Comparison of ENCODE assay signal across 13 cellular contexts in the genomic region with DNA sequence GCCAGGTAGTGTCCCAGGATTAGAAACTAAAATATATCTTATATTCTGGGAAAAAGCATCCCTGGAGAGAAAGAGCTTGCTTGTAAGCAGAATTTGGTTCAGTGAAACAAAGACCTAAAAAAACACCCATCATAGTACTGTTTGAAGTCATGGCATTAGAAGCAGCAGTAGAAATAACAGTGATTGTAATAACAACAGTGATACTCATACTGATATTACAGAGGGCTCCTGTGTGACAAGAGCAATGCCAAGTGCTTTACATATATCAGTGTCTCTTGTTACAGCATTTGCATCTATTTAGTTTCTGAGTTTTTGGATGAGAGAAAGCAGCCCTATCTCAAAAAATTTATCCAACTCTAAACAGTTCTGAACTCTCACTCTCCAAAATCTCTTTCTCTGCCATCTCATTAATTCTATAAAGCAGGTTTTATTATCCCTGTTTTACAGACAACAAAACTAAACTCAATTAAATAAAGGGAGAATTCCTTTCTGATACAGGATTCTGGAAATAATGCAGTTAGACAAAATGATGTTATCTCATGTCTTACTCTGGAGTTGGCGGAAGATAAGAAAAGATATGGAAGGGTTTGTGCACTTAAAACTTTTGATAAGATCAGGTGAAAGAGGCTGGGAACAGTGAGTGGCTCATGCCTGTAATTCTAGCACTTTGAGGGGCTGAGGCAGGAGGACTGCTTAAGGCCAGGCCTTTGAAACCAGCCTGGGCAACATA.
"Had no signal": no experiment of that assay in that cellular context is flagged by ENCODE, and none has a peak within 500 bp of the region (broad histone marks: within the 10 kb centered on the region; RNA-seq: fewer than 3 reads in every experiment).

No MANE protein-coding gene starts in this region.

- H3K9me3 ChIP-seq: adrenal gland, tibial artery, uterus had no signal

- H3K4me1 ChIP-seq: adrenal gland, tibial artery, uterus had no signal

- DNase-seq: activated CD4-positive, alpha-beta T cell treated with anti-CD3 and anti-CD28 coated beads for 4 hours; activated T-cell treated with anti-CD3 and anti-CD28 coated beads, Interleukin-2, amount 50 U/mL, for 48 hours; adrenal gland; dorsolateral prefrontal cortex; erythroblast; islet precursor cell; mammary epithelial cell; naive thymus-derived CD8-positive, alpha-beta T cell; SW 1271; tibial artery; uterus; WERI-Rb-1 had no signal

- H3K9me3 Mint-ChIP-seq: naive thymus-derived CD8-positive, alpha-beta T cell; stimulated activated memory B cell treated with anti-CD40 and anti-IgM and Interleukin-4, amounts not matched to agents 10 μg/mL and 1 μg/mL and 100 μg/mL, for 72 hours had no signal

- ATAC-seq: naive thymus-derived CD8-positive, alpha-beta T cell; stimulated activated memory B cell treated with anti-CD40 and anti-IgM and Interleukin-4, amounts not matched to agents 10 μg/mL and 1 μg/mL and 100 μg/mL, for 72 hours had no signal

- H3K4me1 Mint-ChIP-seq: stimulated activated memory B cell treated with anti-CD40 and anti-IgM and Interleukin-4, amounts not matched to agents 10 μg/mL and 1 μg/mL and 100 μg/mL, for 72 hours had no signal

- H3K27me3 Mint-ChIP-seq: naive thymus-derived CD8-positive, alpha-beta T cell; stimulated activated memory B cell treated with anti-CD40 and anti-IgM and Interleukin-4, amounts not matched to agents 10 μg/mL and 1 μg/mL and 100 μg/mL, for 72 hours had no signal

- H3K27me3 ChIP-seq: adrenal gland, dorsolateral prefrontal cortex, tibial artery, uterus had no signal

- H3K4me3 Mint-ChIP-seq: naive thymus-derived CD8-positive, alpha-beta T cell; stimulated activated memory B cell treated with anti-CD40 and anti-IgM and Interleukin-4, amounts not matched to agents 10 μg/mL and 1 μg/mL and 100 μg/mL, for 72 hours had no signal

- H3K27ac ChIP-seq: adrenal gland, tibial artery, uterus, WERI-Rb-1 had no signal

- H3K36me3 ChIP-seq: adrenal gland, uterus, WERI-Rb-1 had no signal

- H3K27ac Mint-ChIP-seq: stimulated activated memory B cell treated with anti-CD40 and anti-IgM and Interleukin-4, amounts not matched to agents 10 μg/mL and 1 μg/mL and 100 μg/mL, for 72 hours had no signal

- H3K4me3 ChIP-seq: adrenal gland, dorsolateral prefrontal cortex, tibial artery, uterus had no signal
